9 cellular contexts compared by ENCODE assay signal in genomic region chr2:58107803-58108710, GRCh38.
A peak's percentile ranks its signal among the peaks of the same experiment; 100 is the strongest.
DNase-seq lines count a peak whose midpoint lies in the region; ATAC-seq, FAIRE-seq and TF ChIP-seq lines count a peak whose summit lies in the region.
"Had no signal": no experiment of that assay in that cellular context is flagged by ENCODE, and none has a peak within 500 bp of the region (broad histone marks: within the 10 kb centered on the region; RNA-seq: fewer than 3 reads in every experiment).

No MANE protein-coding gene starts in this region.

- CTCF ChIA-PET in Panc1 (lab: Charles Lee), result no interaction called here

- BruUV-seq in Panc1 (replicated peaks; lab: Mats Ljungman, UMichigan), result no TSS peak

- no peaks in the 10 kb centered on the region for H3K9me3 ChIP-seq in Panc1 (ENCODE audit: control insufficient read depth, insufficient read depth, low read depth, low read length)
- no peaks in the 10 kb centered on the region for H3K9me3 ChIP-seq in esophagus squamous epithelium

- TF ChIP-seq CTCF in Panc1 (IDR thresholded peaks at IDR 0.05) (no peak), esophagus squamous epithelium (IDR thresholded peaks at IDR 0.05) (no peak), GM10266 (IDR thresholded peaks at IDR 0.05; ENCODE audit: control insufficient read depth, insufficient read depth, low read depth, missing control alignments) (no peak)

- H3K27ac ChIP-seq in Panc1 (ENCODE audit: low read length) (0 out of 2 replicates have a peak overlapping the region, but pooled peaks have one; percentile 35), esophagus squamous epithelium (peak overlapping the region; percentile 73 to 83 (median 76)), skin epidermis (peak overlapping the region in 12 of 21 experiments; percentile 41 to 75 (median 54))

- DNase-seq in H54 (ENCODE audit: insufficient read length, low spot score), result no peak
- peak; percentile 92 for DNase-seq in Panc1 (ENCODE audit: low read depth, low spot score)
- no peak for DNase-seq in esophagus squamous epithelium (lab: John Stamatoyannopoulos, UW)
- DNase-seq in cerebellar nuclear complex (lab: John Stamatoyannopoulos, UW), result no peak
- no peak for DNase-seq in NCI-H187 (lab: John Stamatoyannopoulos, UW)
- no peak for DNase-seq in SK-N-DZ (ENCODE audit: low spot score)
- no peak for DNase-seq in GM10266 (ENCODE audit: extremely low spot score)
- DNase-seq: NCI-H1417 had no signal

- in situ Hi-C loops in Panc1 (cut with HindIII; ENCODE audit: low pct_unique_long_range_greater_than_20kb, low sequenced_read_pairs), result no loop called here

- FAIRE-seq in H54 (lab: Jason Lieb, UNC), result peak; percentile 96

- H3K4me1 ChIP-seq in Panc1 (ENCODE audit: control insufficient read depth, insufficient read depth, low read length) (no peaks in the 10 kb centered on the region; the same call in 1 of the 2 replicates), esophagus squamous epithelium (peaks cover 0 to 34% (median 9%) of the 10 kb centered on the region in 3 donors)

- ATAC-seq in Panc1, result peak; percentile 91

- peak overlapping the region in 1 of 2 experiments; percentile 33; a peak in 2 of 4 replicates for H3K4me3 ChIP-seq in Panc1 (ENCODE audit: low read depth in 2 of 2, low read length in 2 of 2)
- H3K4me3 ChIP-seq in esophagus squamous epithelium, result no peak overlapping the region
- no peak overlapping the region for H3K4me3 ChIP-seq in skin epidermis

- POLR2A ChIA-PET in Panc1 (lab: Charles Lee), result no interaction called here

- TF ChIP-seq POLR2A in H54 (IDR thresholded peaks at IDR 0.05; ENCODE audit: low read depth, low read length), result no peak
- TF ChIP-seq POLR2A in esophagus squamous epithelium (IDR thresholded peaks at IDR 0.05), result no peak

- H3K27me3 ChIP-seq in Panc1 (ENCODE audit: control insufficient read depth, insufficient read depth, low read length) (no peaks in the 10 kb centered on the region), esophagus squamous epithelium (no peaks in the 10 kb centered on the region)

- H3K36me3 ChIP-seq in Panc1 (ENCODE audit: control insufficient read depth, insufficient read depth, low read length) (no peaks in the 10 kb centered on the region), esophagus squamous epithelium (no peaks in the 10 kb centered on the region)

- 44 to 45% methylated on average over 10 of the region's 10 CpGs for WGBS in esophagus squamous epithelium, 2 donors

- intact Hi-C loops in Panc1 (cut with micrococcal nuclease; ENCODE audit: unreplicated experiment) (no loop called here), esophagus squamous epithelium (cut with DNase I) (no loop called here)
